ENCODE assay signal across 14 cellular contexts in genomic region chr5:157059093-157059539, GRCh38. TPM values are rescaled to one million over a fixed set of nuclear protein-coding genes. Genes with fewer than 3 reads are reported as not detected.
A peak's percentile ranks its signal among the peaks of the same experiment; 100 is the strongest.
DNase-seq lines count a peak whose midpoint lies in the region; ATAC-seq, FAIRE-seq and TF ChIP-seq lines count a peak whose summit lies in the region.
"Had no signal": no experiment of that assay in that cellular context is flagged by ENCODE, and none has a peak within 500 bp of the region (broad histone marks: within the 10 kb centered on the region; RNA-seq: fewer than 3 reads in every experiment).

HAVCR1 (minus strand) TSS chr5:157059116; CDS start chr5:157057943, 1,173 bp downstream.

- H3K9ac ChIP-seq in endocrine pancreas (ENCODE audit: control insufficient read depth, insufficient read depth, low read length) = no peak within 1 kb of the TSS

- H3K27ac ChIP-seq in stomach (peak within 1 kb of the TSS in 3 of 5 donors; percentile 4 to 48 (median 5)), tibial nerve (no peak within 1 kb of the TSS)
- H3K27ac ChIP-seq: testis had no signal

- ATAC-seq in GM19452 (IDR thresholded peaks at IDR 0.05; ENCODE audit: unreplicated experiment) = peak; percentile 94
- peak; percentile 74 for ATAC-seq in HG03196 (IDR thresholded peaks at IDR 0.05; ENCODE audit: unreplicated experiment)

- TF ChIP-seq POLR2A in stomach (IDR thresholded peaks at IDR 0.05) = no peak
- no peak for TF ChIP-seq POLR2A in tibial nerve (IDR thresholded peaks at IDR 0.05)
- no peak for TF ChIP-seq POLR2A in H54 (IDR thresholded peaks at IDR 0.05; ENCODE audit: low read depth, low read length)

- intact Hi-C loops in stomach (cut with DNase I; ENCODE audit: low total_unique reads) = no loop called here

- H3K36me3 ChIP-seq in endocrine pancreas (ENCODE audit: control insufficient read depth, insufficient read depth, low read length) = no peaks in the 10 kb centered on the region
- H3K36me3 ChIP-seq in stomach = no peaks in the 10 kb centered on the region
- no peaks in the 10 kb centered on the region for H3K36me3 ChIP-seq in tibial nerve

- in situ Hi-C loops in GM13977 (cut with MboI; ENCODE audit: low pct_unique_long_range_greater_than_20kb, low sequenced_read_pairs, unreplicated experiment) = no loop called here

- no peaks in the 10 kb centered on the region for H3K9me3 ChIP-seq in endocrine pancreas (ENCODE audit: control insufficient read depth, low read length)
- no peaks in the 10 kb centered on the region for H3K9me3 ChIP-seq in stomach
- no peaks in the 10 kb centered on the region for H3K9me3 ChIP-seq in tibial nerve
- H3K9me3 ChIP-seq: testis had no signal

- H3K27me3 ChIP-seq in endocrine pancreas (ENCODE audit: control insufficient read depth, insufficient read depth, low read length) = no peaks in the 10 kb centered on the region
- no peaks in the 10 kb centered on the region for H3K27me3 ChIP-seq in stomach
- H3K27me3 ChIP-seq in tibial nerve = no peaks in the 10 kb centered on the region
- H3K27me3 ChIP-seq: testis had no signal

- H3K4me1 ChIP-seq in endocrine pancreas (ENCODE audit: control insufficient read depth, insufficient read depth, low read length) (peaks cover 5% of the 10 kb centered on the region), stomach (peaks cover 0 to 9% (median 3%) of the 10 kb centered on the region in 4 donors), tibial nerve (no peaks in the 10 kb centered on the region)
- H3K4me1 ChIP-seq: testis had no signal

- no peak for FAIRE-seq in H54 (lab: Jason Lieb, UNC)

- TF ChIP-seq EP300 in stomach (IDR thresholded peaks at IDR 0.05) (no peak), tibial nerve (IDR thresholded peaks at IDR 0.05) (no peak)

- DNase-seq in stomach (no peak), GM13977 (ENCODE audit: low spot score) (no peak), tibial nerve (ENCODE audit: low spot score in 2 of 2) (no peak), H54 (ENCODE audit: insufficient read length, low spot score) (no peak)
- DNase-seq: activated CD4-positive, alpha-beta T cell treated with anti-CD3 and anti-CD28 coated beads for 4 hours; KBM-7; midbrain; NCI-H2029; NK-92 treated with Interleukin-12 subunit alpha and Interleukin-12 subunit beta, amount 100 ng/mL, for 24 hours; testis had no signal

- peak within 1 kb of the TSS; percentile 17 for H3K4me3 ChIP-seq in endocrine pancreas (ENCODE audit: control insufficient read depth, insufficient read depth, low read length)
- H3K4me3 ChIP-seq in stomach = no peak within 1 kb of the TSS
- H3K4me3 ChIP-seq in tibial nerve = no peak within 1 kb of the TSS
- H3K4me3 ChIP-seq: testis had no signal

- 40 to 61% (median 54%) methylated on average over 9 of the region's 9 CpGs for WGBS in stomach, 5 donors
- 79 to 90% methylated on average over 9 of the region's 9 CpGs for WGBS in tibial nerve, 2 donors

- no peak for TF ChIP-seq CTCF in stomach (IDR thresholded peaks at IDR 0.05)
- TF ChIP-seq CTCF in GM13977 (IDR thresholded peaks at IDR 0.05; ENCODE audit: extremely low read depth, insufficient read depth, missing control alignments) = no peak
- TF ChIP-seq CTCF in tibial nerve (IDR thresholded peaks at IDR 0.05) = no peak

RNA-seq across cellular contexts. Expression of gene HAVCR1, which starts in this region (rescaled TPM):
- total RNA-seq in stomach (1 to 10 TPM in 2 of 5 donors, not detected in 3; 2.0 TPM), tibial nerve (under 1 TPM in 1 of 4 donors, not detected in 3; 0.42 TPM)
- polyA plus RNA-seq in stomach = not detected
- total RNA-seq: bronchial epithelial cell had no signal

Comparison
In these comparisons a context has a peak if more than half of its experiments do, and no peak if none do; other contexts are left out.
1. H3K27ac ChIP-seq: peak in stomach (3 of 5); none in tibial nerve (0 of 4).